In the genomic region with DNA sequence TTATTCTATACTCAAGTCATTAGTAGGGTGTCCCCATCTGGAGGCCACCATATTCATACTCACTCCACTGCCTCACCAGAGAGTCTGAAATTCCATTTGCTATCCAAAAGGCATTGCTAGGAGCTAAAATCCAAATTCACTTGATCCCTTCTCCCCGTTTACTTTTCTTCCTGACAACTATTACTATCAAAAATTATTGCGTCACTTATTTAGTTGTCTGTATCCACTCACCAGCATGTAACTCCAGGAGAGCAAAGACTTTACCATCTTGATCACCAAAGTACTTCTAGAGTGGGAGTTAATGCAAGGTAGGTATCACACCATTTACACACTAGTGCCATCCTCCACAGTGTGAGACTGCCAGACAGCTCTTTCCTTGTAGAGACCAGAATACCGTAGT, we compare ENCODE assay signal across 26 cellular contexts.
DNase-seq lines count a peak whose midpoint lies in the region; ATAC-seq, FAIRE-seq and TF ChIP-seq lines count a peak whose summit lies in the region.
"Had no signal": no experiment of that assay in that cellular context is flagged by ENCODE, and none has a peak within 500 bp of the region (broad histone marks: within the 10 kb centered on the region; RNA-seq: fewer than 3 reads in every experiment).

No MANE protein-coding gene starts in this region.

- H3K18ac ChIP-seq in H1 (ENCODE audit: extremely low read depth, low read length), result no peak overlapping the region

- H4K20me1 ChIP-seq in HepG2 (ENCODE audit: insufficient read depth, low read length) (no peaks in the 10 kb centered on the region), H1 (replicated peaks in 1 of 2; ENCODE audit: control insufficient read depth in 1 of 2, insufficient read depth in 2 of 2, low read length in 2 of 2) (no peaks in the 10 kb centered on the region)
- H4K20me1 ChIP-seq: BLaER1 had no signal

- TF ChIP-seq EP300 in HepG2 (IDR thresholded peaks at IDR 0.05; ENCODE audit: low read depth in 2 of 2, low read length in 2 of 2), result no peak
- TF ChIP-seq EP300 in HepG2 (CRISPR knock-in tag; IDR thresholded peaks at IDR 0.05; ENCODE audit: borderline replicate concordance), result no peak
- no peak for TF ChIP-seq EP300 in H1 (IDR thresholded peaks at IDR 0.05; ENCODE audit: borderline replicate concordance in 1 of 2, low read depth in 2 of 2, low read length in 2 of 2)

- H3K56ac ChIP-seq in H1 (replicated peaks; ENCODE audit: insufficient read length, low read depth, low read length), result no peak overlapping the region

- TF ChIP-seq RAD21 in HepG2 (CRISPR knock-in tag; IDR thresholded peaks at IDR 0.05) (no peak), H1 (IDR thresholded peaks at IDR 0.05 in 1 of 2, conservative IDR thresholded peaks at IDR 0.05 in 1 of 2; ENCODE audit: low read depth in 2 of 2, low read length in 2 of 2) (no peak)

- no peak overlapping the region for H3K4ac ChIP-seq in H1 (replicated peaks; ENCODE audit: insufficient read length, low read depth, low read length)

- TF ChIP-seq POLR2A in HepG2 (IDR thresholded peaks at IDR 0.05; ENCODE audit: insufficient read depth in 1 of 2, low read depth in 2 of 2, low read length in 2 of 2) (no peak), right lobe of liver (IDR thresholded peaks at IDR 0.05) (no peak), H1 (IDR thresholded peaks at IDR 0.05; ENCODE audit: control extremely low read depth in 1 of 2, low read depth in 2 of 2, low read length in 2 of 2) (no peak)

- H3K27ac ChIP-seq in HepG2 (ENCODE audit: extremely low read length, insufficient read depth, low read length), result no peak overlapping the region
- no peak overlapping the region for H3K27ac ChIP-seq in right lobe of liver
- no peak overlapping the region for H3K27ac ChIP-seq in H1 (ENCODE audit: low read depth, low read length)
- H3K27ac ChIP-seq: 22Rv1, A549, BLaER1 had no signal

- whole genome bisulfite sequencing in HepG2 (ENCODE audit: low lambda C conversion rate), result 36% methylated on average over 3 of the region's 3 CpGs
- WGBS in right lobe of liver (ENCODE audit: insufficient coverage, low coverage, low lambda C conversion rate, missing lambda C conversion rate), result 60% methylated on average over 3 of the region's 3 CpGs
- WGBS in H1 (ENCODE audit: extremely low coverage in 1 of 2, insufficient coverage in 1 of 2, insufficient read length in 1 of 2, insufficient replicate concordance in 2 of 2, low coverage in 1 of 2, low lambda C conversion rate in 2 of 2, missing lambda C conversion rate in 1 of 2), 2 experiments, result 91% methylated on average over 3 of the region's 3 CpGs; no CpG with 5 or more reads in 1 of the 2 experiments

- H3K4me1 ChIP-seq in HepG2 (ENCODE audit: insufficient read depth, low read length) (no peaks in the 10 kb centered on the region), right lobe of liver (no peaks in the 10 kb centered on the region), H1 (replicated peaks in 1 of 4; ENCODE audit: control insufficient read depth in 3 of 4, insufficient read depth in 4 of 4, low read length in 3 of 4) (no peaks in the 10 kb centered on the region)
- H3K4me1 ChIP-seq: A549, BE2C, BLaER1 had no signal

- H3K14ac ChIP-seq in H1 (ENCODE audit: insufficient read length), result no peak overlapping the region

- in situ Hi-C loops in HepG2 (cut with HindIII; ENCODE audit: extremely low pct_ligation_motif_present, low pct_unique_long_range_greater_than_20kb), result no loop called here

- H3K79me1 ChIP-seq in H1 (ENCODE audit: low read depth, low read length), result no peaks in the 10 kb centered on the region

- POLR2A ChIA-PET in HepG2 (lab: Yijun Ruan, JAX), result no interaction called here
- POLR2A ChIA-PET in H1 (lab: Charles Lee; ENCODE audit: partially characterized antibody), result no interaction called here

- no peaks in the 10 kb centered on the region for H3K9me3 ChIP-seq in HepG2 (ENCODE audit: low read length)
- H3K9me3 ChIP-seq in right lobe of liver, result no peaks in the 10 kb centered on the region
- no peaks in the 10 kb centered on the region; a peak in 1 of 4 replicates for H3K9me3 ChIP-seq in H1 (ENCODE audit: insufficient read depth in 2 of 2, low read depth in 1 of 2, low read length in 1 of 2)
- H3K9me3 ChIP-seq: A549, BE2C, BLaER1 had no signal

- no peak overlapping the region for H3K4me3 ChIP-seq in HepG2 (replicated peaks in 1 of 3; ENCODE audit: insufficient read depth in 1 of 3, low read depth in 2 of 3, low read length in 3 of 3)
- no peak overlapping the region for H3K4me3 ChIP-seq in right lobe of liver
- H3K4me3 ChIP-seq in H1 (ENCODE audit: extremely low read depth in 1 of 4, insufficient read depth in 2 of 4, low read depth in 3 of 4, low read length in 4 of 4), result no peak overlapping the region
- H3K4me3 ChIP-seq: A549, BLaER1, GM12878 had no signal

- intact Hi-C loops in HepG2 (cut with micrococcal nuclease; ENCODE audit: unreplicated experiment) (no loop called here), right lobe of liver (cut with DNase I) (no loop called here)

- H3K79me2 ChIP-seq in HepG2 (ENCODE audit: insufficient read depth, low read length), result no peaks in the 10 kb centered on the region
- H3K79me2 ChIP-seq in H1 (ENCODE audit: control insufficient read depth in 1 of 2, insufficient read depth in 2 of 2, low read length in 2 of 2), result no peaks in the 10 kb centered on the region

- ATAC-seq in HepG2 (no peak), right lobe of liver (no peak)
- ATAC-seq: A549, GM12878 had no signal

- H3K27me3 ChIP-seq in HepG2 (ENCODE audit: control insufficient read depth in 1 of 2, insufficient read depth in 2 of 2, low read length in 2 of 2), result no peaks in the 10 kb centered on the region
- H3K27me3 ChIP-seq in right lobe of liver, result no peaks in the 10 kb centered on the region
- no peaks in the 10 kb centered on the region for H3K27me3 ChIP-seq in H1 (replicated peaks in 1 of 4; ENCODE audit: control insufficient read depth in 3 of 4, extremely low read depth in 1 of 4, insufficient read depth in 3 of 4, low read length in 3 of 4)
- H3K27me3 ChIP-seq: BE2C, BLaER1 had no signal

- TF ChIP-seq CTCF in HepG2 (CRISPR knock-in tag; IDR thresholded peaks at IDR 0.05) (no peak), right lobe of liver (IDR thresholded peaks at IDR 0.05) (no peak), H1 (IDR thresholded peaks at IDR 0.05; ENCODE audit: control extremely low read depth in 1 of 3, insufficient read depth in 1 of 3, low read depth in 1 of 3, low read length in 3 of 3) (no peak), nephron progenitor cell (IDR thresholded peaks at IDR 0.05) (no peak)

- H4K5ac ChIP-seq in H1 (ENCODE audit: insufficient read length, low read depth, low read length), result no peak overlapping the region

- no peaks in the 10 kb centered on the region for H3K36me3 ChIP-seq in HepG2 (replicated peaks in 1 of 2; ENCODE audit: control insufficient read depth in 1 of 2, insufficient read depth in 2 of 2, low read length in 2 of 2)
- no peaks in the 10 kb centered on the region for H3K36me3 ChIP-seq in right lobe of liver
- no peaks in the 10 kb centered on the region for H3K36me3 ChIP-seq in H1 (ENCODE audit: control insufficient read depth in 2 of 4, insufficient read depth in 4 of 4, low read length in 3 of 4)
- H3K36me3 ChIP-seq: BE2C, BLaER1 had no signal

- no peaks in the 10 kb centered on the region for H3K36me3 Mint-ChIP-seq in nephron progenitor cell (ENCODE audit: low read depth)
- H3K36me3 Mint-ChIP-seq: CD14-positive monocyte; CD4-positive, alpha-beta memory T cell; CD4-positive, CD25-positive, alpha-beta regulatory T cell; CD8-positive, alpha-beta memory T cell had no signal

- no peak overlapping the region for H2BK15ac ChIP-seq in H1 (ENCODE audit: low read length)

- H3K9ac ChIP-seq in HepG2 (ENCODE audit: insufficient read depth, low read depth, low read length), result no peak overlapping the region
- H3K9ac ChIP-seq in H1 (replicated peaks in 1 of 4; ENCODE audit: extremely low read depth in 1 of 4, low read depth in 3 of 4, low read length in 3 of 4), result no peak overlapping the region
- H3K9ac ChIP-seq: BLaER1 had no signal

- H4K91ac ChIP-seq in H1 (replicated peaks; ENCODE audit: insufficient read length, low read length), result no peak overlapping the region

- H3K23ac ChIP-seq in H1 (ENCODE audit: insufficient read length), result no peak overlapping the region

- H4K8ac ChIP-seq in H1 (ENCODE audit: extremely low read depth, insufficient read depth, low read length), result no peak overlapping the region

- H2BK12ac ChIP-seq in H1 (ENCODE audit: low read depth, low read length), result no peak overlapping the region

- peaks cover 13% of the 10 kb centered on the region for H3K4me1 Mint-ChIP-seq in nephron progenitor cell
- H3K4me1 Mint-ChIP-seq: CD14-positive monocyte; CD4-positive, alpha-beta memory T cell; CD4-positive, CD25-positive, alpha-beta regulatory T cell; CD8-positive, alpha-beta memory T cell had no signal

- peaks cover 7% of the 10 kb centered on the region for H3K27me3 Mint-ChIP-seq in nephron progenitor cell (ENCODE audit: low read depth, poor library complexity)
- H3K27me3 Mint-ChIP-seq: CD4-positive, CD25-positive, alpha-beta regulatory T cell had no signal

- no peak overlapping the region for H3K4me3 Mint-ChIP-seq in nephron progenitor cell
- H3K4me3 Mint-ChIP-seq: CD14-positive monocyte; CD4-positive, alpha-beta memory T cell; CD4-positive, CD25-positive, alpha-beta regulatory T cell; CD8-positive, alpha-beta memory T cell had no signal

- H2BK5ac ChIP-seq in H1 (ENCODE audit: low read depth, low read length), result no peak overlapping the region

- H2AK5ac ChIP-seq in H1 (ENCODE audit: low read depth, low read length), result no peak overlapping the region

- peaks cover 6% of the 10 kb centered on the region for H3K9me3 Mint-ChIP-seq in nephron progenitor cell

- H2AFZ ChIP-seq in HepG2 (ENCODE audit: low read length) (no peak overlapping the region), H1 (ENCODE audit: low read length) (no peak overlapping the region)

- DNase-seq in HepG2 (ENCODE audit: low spot score) (no peak), right lobe of liver (no peak), H1 (ENCODE audit: low read depth in 1 of 2, low spot score in 2 of 2) (no peak), NCI-H510A treated with DMSO at 0.1 percent for 48 hours (lab: John Stamatoyannopoulos, UW) (no peak), nephron progenitor cell (no peak)
- DNase-seq: BE2C; C1 segment of cervical spinal cord; CD4-positive, alpha-beta memory T cell; CD4-positive, CD25-positive, alpha-beta regulatory T cell; CD8-positive, alpha-beta memory T cell; COR-L47; DMS 273 treated with DMSO at 0.1 percent for 48 hours; DMS153; DMS53; DMS79; DND-41; EL; GDM1 had no signal

- H3K27ac Mint-ChIP-seq in nephron progenitor cell, result no peak overlapping the region
- H3K27ac Mint-ChIP-seq: CD14-positive monocyte; CD4-positive, alpha-beta memory T cell; CD4-positive, CD25-positive, alpha-beta regulatory T cell; CD8-positive, alpha-beta memory T cell had no signal

- H2BK120ac ChIP-seq in H1 (replicated peaks; ENCODE audit: low read depth, low read length), result no peak overlapping the region

- H3K23me2 ChIP-seq in H1 (ENCODE audit: low read depth, low read length), result no peaks in the 10 kb centered on the region

- no peak overlapping the region for H2BK20ac ChIP-seq in H1 (ENCODE audit: low read length)

- FAIRE-seq in HepG2 (lab: Jason Lieb, UNC) (no peak), H1 (lab: Jason Lieb, UNC) (no peak)
- FAIRE-seq: A549, GM12878, GM12892, GM18507, GM19239 had no signal

- BruUV-seq in HepG2 (replicated peaks; lab: Mats Ljungman, UMichigan), result no TSS peak

- CTCF ChIA-PET in HepG2 (lab: Yijun Ruan, JAX; ENCODE audit: low intra/inter-chr PET ratio, low total read pairs), result no interaction called here
- CTCF ChIA-PET in H1 (lab: Charles Lee; ENCODE audit: partially characterized antibody), result interaction anchor here (0.6 to 5.1 kb wide), 5 partner anchors 10 to 1607 kb away, joined by 3 to 25 read pairs (median 3); no protein-coding TSS in a partner anchor

- no peak overlapping the region for H3K4me2 ChIP-seq in HepG2 (ENCODE audit: low read depth, low read length)
- H3K4me2 ChIP-seq in H1 (ENCODE audit: insufficient read depth in 1 of 2, low read depth in 2 of 2, low read length in 2 of 2), result no peak overlapping the region
- H3K4me2 ChIP-seq: A549, BLaER1 had no signal

Comparison
In these comparisons a context has a peak if more than half of its experiments do, and no peak if none do; other contexts are left out.
1. Of the 41 proteins assayed by ChIP-seq in both HepG2 and H1: peak only in HepG2: none; only in H1: none; in both: CEBPB; in neither: 40.